8 cellular contexts compared by ENCODE assay signal in genomic region chrX:107718156-107718621, GRCh38. TPM values are rescaled to one million over a fixed set of nuclear protein-coding genes. Genes with fewer than 3 reads are reported as not detected.
DNase-seq lines count a peak whose midpoint lies in the region; ATAC-seq and TF ChIP-seq lines count a peak whose summit lies in the region.

No MANE protein-coding gene starts in this region.

- peak; percentile 62 for TF ChIP-seq CTCF in WTC11 (IDR thresholded peaks at IDR 0.05)
- peak; percentile 85 for TF ChIP-seq CTCF in chondrocyte (IDR thresholded peaks at IDR 0.05)

- peak; percentile 72 for DNase-seq in activated gamma-delta T cell treated with Interleukin-2 at 50 U/mL for 16 hours
- no peak for DNase-seq in activated gamma-delta T cell (lab: John Stamatoyannopoulos, UW)
- peak; percentile 49 to 62 for DNase-seq in NCI-H1930 (lab: John Stamatoyannopoulos, UW)
- DNase-seq in WTC11 (ENCODE audit: low spot score), result peak; percentile 78
- DNase-seq in chondrocyte (ENCODE audit: low spot score), result no peak
- DNase-seq in left lobe of liver (ENCODE audit: low spot score), result peak; percentile 83
- peak; percentile 54 to 62 for DNase-seq in stimulated activated CD4-positive, alpha-beta T cell treated with anti-CD3 and anti-CD28 coated beads, Interleukin-4, amount 100 ng/mL, for 4 hours

- H3K9me3 Mint-ChIP-seq in WTC11 (no peaks in the 10 kb centered on the region), chondrocyte (ENCODE audit: low read depth) (no peaks in the 10 kb centered on the region)

- POLR2A ChIA-PET in WTC11 (lab: Charles Lee), result interaction anchor here (1.4 to 3.8 kb wide), 3 partner anchors 14 to 57 kb away, joined by 9 to 27 read pairs (median 21); partner anchors contain the start of gene TSC22D3

- H3K27me3 Mint-ChIP-seq in WTC11 (ENCODE audit: low read depth), result no peaks in the 10 kb centered on the region
- no peaks in the 10 kb centered on the region for H3K27me3 Mint-ChIP-seq in chondrocyte (ENCODE audit: low read depth)

- H3K4me1 Mint-ChIP-seq in WTC11 (peaks cover 37% of the 10 kb centered on the region), chondrocyte (ENCODE audit: low read depth) (peaks cover 55% of the 10 kb centered on the region)

- H3K27ac Mint-ChIP-seq in WTC11, result peak overlapping the region; percentile 49; the same call in 1 of the 2 replicates
- H3K27ac Mint-ChIP-seq in chondrocyte (ENCODE audit: unreplicated experiment), result peak overlapping the region; percentile 98

- no peak overlapping the region for H3K4me3 Mint-ChIP-seq in WTC11
- H3K4me3 Mint-ChIP-seq in chondrocyte (ENCODE audit: unreplicated experiment), result no peak overlapping the region

- H3K36me3 Mint-ChIP-seq in WTC11, result no peaks in the 10 kb centered on the region; the same call in 1 of the 2 replicates
- peaks cover 20% of the 10 kb centered on the region for H3K36me3 Mint-ChIP-seq in chondrocyte (ENCODE audit: low read depth)

- CTCF ChIA-PET in WTC11 (lab: Charles Lee), result interaction anchor here (0.6 to 4.6 kb wide), 15 partner anchors 11 to 63 kb away, joined by 3 to 46 read pairs (median 8); partner anchors contain the start of genes NCBP2L and TSC22D3

- peak; percentile 9 for ATAC-seq in WTC11
- ATAC-seq in left lobe of liver, result peak; percentile 43
- no peak for ATAC-seq in HG03460 (IDR thresholded peaks at IDR 0.05; ENCODE audit: unreplicated experiment)

TF ChIP-seq in WTC11, 78 proteins besides CTCF, POLR2A, EP300 and RAD21:
- TF ChIP-seq TEAD1 (CRISPR knock-in tag; IDR thresholded peaks at IDR 0.05) (no peak), GRHL2 (CRISPR knock-in tag; IDR thresholded peaks at IDR 0.05; ENCODE audit: insufficient replicate concordance, severe bottlenecking) (no peak), FOXP4 (CRISPR knock-in tag; IDR thresholded peaks at IDR 0.05) (no peak), E2F4 (CRISPR knock-in tag; IDR thresholded peaks at IDR 0.05; ENCODE audit: borderline replicate concordance, low read depth) (no peak), GABPB1 (CRISPR knock-in tag; IDR thresholded peaks at IDR 0.05) (peak; percentile 99)
TF ChIP-seq in WTC11: peak in this region for 1.

RNA-seq across cellular contexts. Expression of gene TSC22D3, which starts 57.4 kb away (rescaled TPM):
- total RNA-seq in WTC11 (2021), result 14.5 to 15.9 TPM (median 15.7 TPM) in 3 replicates
- 191 to 199 TPM (median 199 TPM) in 3 replicates for total RNA-seq in chondrocyte
- total RNA-seq in left lobe of liver, result 139 TPM

RNA-seq across cellular contexts. Expression of gene NCBP2L, which starts 59.3 kb away (rescaled TPM):
- total RNA-seq in WTC11 (2021) (0.20 TPM in 1 of 3 replicates, not detected in the others), chondrocyte (not detected in 3 replicates), left lobe of liver (not detected)

Comparison
In these comparisons a context has a peak if more than half of its experiments do, and no peak if none do; other contexts are left out.
1. DNase-seq: peak in activated gamma-delta T cell treated with Interleukin-2 at 50 U/mL for 16 hours (single experiment), NCI-H1930 (2 of 2), WTC11 (single experiment), left lobe of liver (single experiment) and stimulated activated CD4-positive, alpha-beta T cell treated with anti-CD3 and anti-CD28 coated beads, Interleukin-4, amount 100 ng/mL, for 4 hours (2 of 2); none in activated gamma-delta T cell (single experiment) and chondrocyte (single experiment).